In the genomic region with DNA sequence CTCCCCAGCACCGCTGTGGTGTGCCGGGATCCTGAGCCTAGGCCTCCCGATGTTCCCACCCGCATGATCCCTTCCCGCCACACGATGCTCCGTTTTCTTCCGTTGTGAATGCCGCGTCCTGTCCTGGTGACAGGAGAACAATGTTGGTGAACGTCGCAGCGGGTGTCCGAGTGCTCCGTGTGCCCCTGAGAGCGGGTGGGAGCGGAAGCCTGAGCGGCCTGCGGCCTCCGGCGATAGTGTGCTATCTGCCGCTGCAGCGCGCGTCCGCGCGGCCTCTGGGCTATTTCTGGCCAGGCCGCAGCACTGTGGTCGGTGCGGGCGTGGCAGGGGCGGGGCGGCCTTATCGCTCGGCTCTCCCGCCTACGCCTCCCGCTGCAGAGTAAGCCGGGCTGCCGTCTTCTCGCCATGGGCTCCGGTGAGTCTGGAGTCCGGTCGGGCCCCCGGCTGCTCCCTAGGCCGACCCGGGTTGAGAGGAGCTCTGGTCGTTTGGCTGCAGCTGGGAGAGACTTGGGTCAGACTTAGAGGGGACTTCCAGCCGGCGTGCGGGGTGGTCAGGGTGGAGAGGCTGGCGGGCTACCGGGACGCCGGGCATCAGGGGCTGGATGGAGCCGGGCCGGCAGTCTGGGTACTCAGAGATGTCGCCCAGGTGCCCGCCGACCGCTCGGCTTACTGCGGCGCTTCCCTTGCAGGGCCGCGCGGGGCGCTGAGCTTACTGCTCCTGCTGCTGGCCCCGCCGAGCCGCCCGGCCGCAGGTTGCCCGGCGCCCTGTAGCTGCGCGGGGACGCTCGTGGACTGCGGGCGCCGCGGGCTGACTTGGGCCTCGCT, we compare ENCODE assay signal across 8 cellular contexts. TPM values are rescaled to one million over a fixed set of nuclear protein-coding genes. Genes with fewer than 3 reads are reported as not detected.
DNase-seq lines count a peak whose midpoint lies in the region; ATAC-seq lines count a peak whose summit lies in the region.

A gene (plus strand): TSS at position 375 of the 825 bp plus-strand sequence. CDS start 31 bp downstream, at position 406.

- H3K27me3 Mint-ChIP-seq in activated T-helper 17 cell treated with anti-CD3 and anti-CD28 coated beads, Interleukin-2, amount 50 U/mL, for 72 hours, result peaks cover 39% of the 10 kb centered on the region

- no peak within 1 kb of the TSS for H3K4me3 Mint-ChIP-seq in activated T-helper 17 cell treated with anti-CD3 and anti-CD28 coated beads, Interleukin-2, amount 50 U/mL, for 72 hours

- peaks cover 7% of the 10 kb centered on the region for H3K36me3 Mint-ChIP-seq in activated T-helper 17 cell treated with anti-CD3 and anti-CD28 coated beads, Interleukin-2, amount 50 U/mL, for 72 hours (ENCODE audit: low read depth)

- no peaks in the 10 kb centered on the region for H3K4me1 Mint-ChIP-seq in activated T-helper 17 cell treated with anti-CD3 and anti-CD28 coated beads, Interleukin-2, amount 50 U/mL, for 72 hours

- peak; percentile 58 to 61 for ATAC-seq in activated CD4-positive, CD25-positive, alpha-beta regulatory T cell treated with anti-CD3 and anti-CD28 coated beads, Interleukin-2, amount 50 U/mL, for 24 hours
- ATAC-seq in activated T-helper 17 cell treated with anti-CD3 and anti-CD28 coated beads, Interleukin-2, amount 50 U/mL, for 72 hours (replicated peaks), result peak; percentile 46
- peak; percentile 14 for ATAC-seq in stimulated activated naive CD8-positive, alpha-beta T cell treated with anti-CD3 and anti-CD28 coated beads, Interleukin-15, Interleukin-2, amounts not matched to agents 100 U/mL and 50 U/mL, for 24 hours
- no peak for ATAC-seq in GM21737 (IDR thresholded peaks at IDR 0.05; ENCODE audit: unreplicated experiment)

- no peaks in the 10 kb centered on the region for H3K9me3 Mint-ChIP-seq in activated T-helper 17 cell treated with anti-CD3 and anti-CD28 coated beads, Interleukin-2, amount 50 U/mL, for 72 hours

- no peak within 1 kb of the TSS for H3K27ac Mint-ChIP-seq in activated T-helper 17 cell treated with anti-CD3 and anti-CD28 coated beads, Interleukin-2, amount 50 U/mL, for 72 hours

- DNase-seq in activated CD4-positive, CD25-positive, alpha-beta regulatory T cell (lab: John Stamatoyannopoulos, UW), result no peak
- DNase-seq in iPS-NIHi11 (ENCODE audit: low spot score), result peak; percentile 63
- peak; percentile 50 for DNase-seq in stimulated activated naive CD8-positive, alpha-beta T cell treated with anti-CD3 and anti-CD28 coated beads, Interleukin-15, Interleukin-2, amounts not matched to agents 100 U/mL and 50 U/mL, for 24 hours
- no peak for DNase-seq in SHP77 treated with DMSO at 0.1 percent for 48 hours (lab: John Stamatoyannopoulos, UW)
- DNase-seq in Ammon's horn (ENCODE audit: low spot score), result no peak

RNA-seq across cellular contexts. Expression of the gene that starts here (rescaled TPM):
- not detected for total RNA-seq in activated T-helper 17 cell treated with anti-CD3 and anti-CD28 coated beads, Interleukin-2, amount 50 U/mL, for 72 hours

Comparison
In these comparisons a context has a peak if more than half of its experiments do, and no peak if none do; other contexts are left out.
1. Peak in ATAC-seq in activated T-helper 17 cell treated with anti-CD3 and anti-CD28 coated beads, Interleukin-2, amount 50 U/mL, for 72 hours; RNA of the gene not detected or under 1 TPM.
2. DNase-seq: peak in iPS-NIHi11 (single experiment) and stimulated activated naive CD8-positive, alpha-beta T cell treated with anti-CD3 and anti-CD28 coated beads, Interleukin-15, Interleukin-2, amounts not matched to agents 100 U/mL and 50 U/mL, for 24 hours (single experiment); none in activated CD4-positive, CD25-positive, alpha-beta regulatory T cell (0 of 4), SHP77 treated with DMSO at 0.1 percent for 48 hours (single experiment) and Ammon's horn (single experiment).